1 cellular context compared by ENCODE assay signal in the genomic region with DNA sequence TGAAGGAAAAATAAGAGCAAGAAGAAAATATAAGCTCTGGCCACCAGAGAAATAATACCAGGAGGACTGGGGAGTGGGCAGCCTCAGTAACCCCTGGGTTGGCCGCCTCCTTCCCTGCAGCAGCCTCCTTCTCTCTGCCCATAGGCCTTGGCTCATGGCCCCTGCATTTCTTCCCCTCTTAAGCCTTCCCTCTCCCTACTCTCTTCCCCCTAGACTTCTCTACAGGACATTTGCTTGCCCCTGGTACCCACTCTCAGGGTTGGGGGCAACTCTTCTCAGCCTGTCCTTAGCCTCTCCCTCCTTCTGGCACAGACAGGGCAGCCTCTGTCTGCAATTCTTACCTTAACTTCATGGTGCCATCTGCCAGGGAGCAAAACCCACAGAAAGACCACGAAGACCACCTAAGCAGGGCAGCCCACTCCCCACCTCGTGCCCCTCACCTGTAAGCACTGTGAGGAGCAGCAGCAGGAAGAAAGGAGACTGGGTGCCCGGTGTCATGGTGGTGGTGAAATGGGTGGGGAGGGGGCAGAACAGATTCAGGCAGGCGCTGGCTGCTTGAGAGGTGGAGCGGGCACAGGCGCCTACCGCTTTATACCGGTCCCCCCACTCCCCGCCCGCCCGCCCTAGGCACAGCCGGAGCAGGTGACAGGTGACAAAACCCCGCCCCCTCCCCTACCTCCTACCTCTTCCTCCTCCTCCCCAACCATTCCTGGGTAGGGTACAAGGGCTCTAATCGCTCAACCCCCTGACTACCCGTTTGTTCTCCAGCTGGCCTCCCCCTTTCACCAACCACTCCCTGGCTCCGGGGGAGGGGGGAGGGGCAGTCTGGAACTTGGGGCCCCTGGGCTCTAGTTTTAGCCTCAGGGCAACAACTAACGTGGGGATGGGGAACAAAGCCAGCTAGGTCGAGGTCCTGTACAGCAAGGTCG.
A peak's percentile ranks its signal among the peaks of the same experiment; 100 is the strongest.
TF ChIP-seq lines count a peak whose summit lies in the region.

No MANE protein-coding gene starts in this region.

TF ChIP-seq in K562, 482 proteins besides CTCF, POLR2A, EP300 and RAD21 (continued from another document and continues in another):
- TF ChIP-seq PRMT5 (CRISPR knock-in tag; IDR thresholded peaks at IDR 0.05) (no peak), NFXL1 (CRISPR knock-in tag; IDR thresholded peaks at IDR 0.05) (no peak), ZBED1 (IDR thresholded peaks at IDR 0.05) (no peak), HCFC1 (IDR thresholded peaks at IDR 0.05; ENCODE audit: low read depth, low read length) (no peak; the same call in 1 of the 2 replicates), DACH1 (IDR thresholded peaks at IDR 0.05; ENCODE audit: partially characterized antibody) (peak; percentile 25), SMARCA5 (IDR thresholded peaks at IDR 0.05) (no peak), SMC3 (conservative IDR thresholded peaks at IDR 0.05; ENCODE audit: insufficient read depth, low read depth, low read length) (no peak), E2F3 (CRISPR knock-in tag; IDR thresholded peaks at IDR 0.05) (no peak), NCOA6 (IDR thresholded peaks at IDR 0.05) (no peak), MAZ (CRISPR knock-in tag; conservative IDR thresholded peaks at IDR 0.05 in 1 of 2, IDR thresholded peaks at IDR 0.05 in 1 of 2) (no peak), ZNF217 (CRISPR knock-in tag; IDR thresholded peaks at IDR 0.05) (no peak), LEF1 (IDR thresholded peaks at IDR 0.05) (no peak), SAP30 (IDR thresholded peaks at IDR 0.05; ENCODE audit: borderline replicate concordance, insufficient read depth, low read depth, low read length, poor library complexity, severe bottlenecking) (no peak), HDGF (IDR thresholded peaks at IDR 0.05) (0 out of 2 replicates have a peak, but pooled peaks have one; percentile 31), ZNF699 (CRISPR knock-in tag; IDR thresholded peaks at IDR 0.05; ENCODE audit: insufficient replicate concordance) (no peak), ZNF316 (IDR thresholded peaks at IDR 0.05) (no peak), ZNF766 (CRISPR knock-in tag; conservative IDR thresholded peaks at IDR 0.05) (peak; percentile 66; the same call in 1 of the 2 replicates), ILF3 (IDR thresholded peaks at IDR 0.05; ENCODE audit: borderline replicate concordance) (no peak), HLTF (IDR thresholded peaks at IDR 0.05) (no peak), MCM3 (IDR thresholded peaks at IDR 0.05) (no peak), ZNF263 (CRISPR knock-in tag; IDR thresholded peaks at IDR 0.05; ENCODE audit: borderline replicate concordance) (no peak), ZNF79 (CRISPR knock-in tag; IDR thresholded peaks at IDR 0.05; ENCODE audit: low read depth) (no peak), SMARCC2 (IDR thresholded peaks at IDR 0.05; ENCODE audit: low read depth) (no peak), TSC22D4 (tag; IDR thresholded peaks at IDR 0.05) (no peak), KDM4B (IDR thresholded peaks at IDR 0.05; ENCODE audit: borderline replicate concordance in 2 of 2, low read depth in 1 of 2) (0 out of 4 replicates have a peak, but pooled peaks of 1 of the 2 experiments have one; percentile 41)
- TF ChIP-seq, protein P1, sequence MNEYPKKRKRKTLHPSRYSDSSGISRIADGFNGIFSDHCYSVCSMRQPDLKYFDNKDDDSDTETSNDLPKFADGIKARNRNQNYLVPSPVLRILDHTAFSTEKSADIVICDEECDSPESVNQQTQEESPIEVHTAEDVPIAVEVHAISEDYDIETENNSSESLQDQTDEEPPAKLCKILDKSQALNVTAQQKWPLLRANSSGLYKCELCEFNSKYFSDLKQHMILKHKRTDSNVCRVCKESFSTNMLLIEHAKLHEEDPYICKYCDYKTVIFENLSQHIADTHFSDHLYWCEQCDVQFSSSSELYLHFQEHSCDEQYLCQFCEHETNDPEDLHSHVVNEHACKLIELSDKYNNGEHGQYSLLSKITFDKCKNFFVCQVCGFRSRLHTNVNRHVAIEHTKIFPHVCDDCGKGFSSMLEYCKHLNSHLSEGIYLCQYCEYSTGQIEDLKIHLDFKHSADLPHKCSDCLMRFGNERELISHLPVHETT (CRISPR knock-in tag; conservative IDR thresholded peaks at IDR 0.05 in 1 of 2, IDR thresholded peaks at IDR 0.05 in 1 of 2), result 0 out of 4 replicates have a peak, but pooled peaks of 1 of the 2 experiments have one; percentile 21
- TF ChIP-seq, protein P2, sequence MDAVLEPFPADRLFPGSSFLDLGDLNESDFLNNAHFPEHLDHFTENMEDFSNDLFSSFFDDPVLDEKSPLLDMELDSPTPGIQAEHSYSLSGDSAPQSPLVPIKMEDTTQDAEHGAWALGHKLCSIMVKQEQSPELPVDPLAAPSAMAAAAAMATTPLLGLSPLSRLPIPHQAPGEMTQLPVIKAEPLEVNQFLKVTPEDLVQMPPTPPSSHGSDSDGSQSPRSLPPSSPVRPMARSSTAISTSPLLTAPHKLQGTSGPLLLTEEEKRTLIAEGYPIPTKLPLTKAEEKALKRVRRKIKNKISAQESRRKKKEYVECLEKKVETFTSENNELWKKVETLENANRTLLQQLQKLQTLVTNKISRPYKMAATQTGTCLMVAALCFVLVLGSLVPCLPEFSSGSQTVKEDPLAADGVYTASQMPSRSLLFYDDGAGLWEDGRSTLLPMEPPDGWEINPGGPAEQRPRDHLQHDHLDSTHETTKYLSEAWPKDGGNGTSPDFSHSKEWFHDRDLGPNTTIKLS (IDR thresholded peaks at IDR 0.05; ENCODE audit: borderline replicate concordance, low read depth), result peak; percentile 51; the same call in 1 of the 2 replicates
- TF ChIP-seq, protein P3, sequence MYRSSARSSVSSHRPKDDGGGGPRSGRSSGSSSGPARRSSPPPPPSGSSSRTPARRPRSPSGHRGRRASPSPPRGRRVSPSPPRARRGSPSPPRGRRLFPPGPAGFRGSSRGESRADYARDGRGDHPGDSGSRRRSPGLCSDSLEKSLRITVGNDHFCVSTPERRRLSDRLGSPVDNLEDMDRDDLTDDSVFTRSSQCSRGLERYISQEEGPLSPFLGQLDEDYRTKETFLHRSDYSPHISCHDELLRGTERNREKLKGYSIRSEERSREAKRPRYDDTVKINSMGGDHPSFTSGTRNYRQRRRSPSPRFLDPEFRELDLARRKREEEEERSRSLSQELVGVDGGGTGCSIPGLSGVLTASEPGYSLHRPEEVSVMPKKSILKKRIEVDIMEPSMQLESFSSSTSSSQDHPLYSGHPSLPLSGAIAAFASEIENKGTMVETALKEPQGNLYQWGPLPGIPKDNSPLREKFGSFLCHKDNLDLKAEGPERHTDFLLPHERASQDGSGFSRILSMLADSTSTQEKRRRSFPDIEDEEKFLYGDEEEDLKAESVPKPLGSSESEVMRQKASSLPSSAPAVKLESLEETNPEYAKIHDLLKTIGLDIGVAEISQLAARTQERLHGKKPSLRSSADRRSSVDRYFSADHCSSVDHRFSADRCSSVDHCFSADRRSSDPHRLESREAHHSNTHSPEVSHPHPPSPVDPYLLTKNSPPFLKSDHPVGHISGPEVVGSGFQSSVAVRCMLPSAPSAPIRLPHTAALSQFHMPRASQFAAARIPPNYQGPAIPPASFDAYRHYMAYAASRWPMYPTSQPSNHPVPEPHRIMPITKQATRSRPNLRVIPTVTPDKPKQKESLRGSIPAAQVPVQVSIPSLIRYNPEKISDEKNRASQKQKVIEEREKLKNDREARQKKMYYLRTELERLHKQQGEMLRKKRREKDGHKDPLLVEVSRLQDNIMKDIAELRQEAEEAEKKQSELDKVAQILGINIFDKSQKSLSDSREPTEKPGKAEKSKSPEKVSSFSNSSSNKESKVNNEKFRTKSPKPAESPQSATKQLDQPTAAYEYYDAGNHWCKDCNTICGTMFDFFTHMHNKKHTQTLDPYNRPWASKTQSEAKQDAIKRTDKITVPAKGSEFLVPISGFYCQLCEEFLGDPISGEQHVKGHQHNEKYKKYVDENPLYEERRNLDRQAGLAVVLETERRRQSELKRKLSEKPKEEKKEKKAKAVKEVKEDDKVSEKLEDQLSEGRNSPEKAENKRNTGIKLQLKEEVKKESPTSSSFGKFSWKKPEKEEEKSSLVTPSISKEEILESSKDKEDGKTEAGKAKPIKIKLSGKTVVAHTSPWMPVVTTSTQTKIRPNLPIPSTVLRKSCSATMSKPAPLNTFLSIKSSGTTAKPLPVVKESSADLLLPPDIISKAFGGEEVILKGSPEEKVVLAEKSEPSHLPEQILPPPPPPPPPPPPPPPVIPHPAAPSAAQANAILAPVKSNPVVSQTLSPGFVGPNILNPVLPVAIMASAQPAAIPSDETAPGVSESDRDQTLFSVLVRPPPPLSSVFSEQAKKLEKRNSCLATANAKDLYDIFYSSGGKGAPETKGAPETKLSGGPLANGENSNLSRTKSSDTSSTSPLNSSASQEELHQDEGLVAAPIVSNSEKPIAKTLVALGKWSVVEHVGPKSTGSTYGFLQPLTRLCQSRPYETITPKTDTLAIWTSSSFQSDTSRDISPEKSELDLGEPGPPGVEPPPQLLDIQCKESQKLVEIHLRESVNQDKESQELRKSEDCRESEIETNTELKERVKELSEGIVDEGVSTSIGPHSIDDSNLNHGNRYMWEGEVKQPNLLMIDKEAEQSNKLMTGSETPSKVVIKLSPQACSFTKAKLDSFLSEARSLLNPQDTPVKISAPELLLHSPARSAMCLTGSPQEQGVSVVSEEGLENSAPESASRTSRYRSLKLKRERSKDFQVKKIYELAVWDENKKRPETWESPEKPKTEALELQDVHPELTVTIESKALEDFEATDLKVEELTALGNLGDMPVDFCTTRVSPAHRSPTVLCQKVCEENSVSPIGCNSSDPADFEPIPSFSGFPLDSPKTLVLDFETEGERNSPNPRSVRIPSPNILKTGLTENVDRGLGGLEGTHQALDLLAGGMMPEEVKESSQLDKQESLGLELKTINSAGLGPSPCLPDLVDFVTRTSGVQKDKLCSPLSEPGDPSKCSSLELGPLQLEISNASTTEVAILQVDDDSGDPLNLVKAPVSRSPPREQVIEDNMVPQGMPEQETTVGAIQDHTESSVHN (IDR thresholded peaks at IDR 0.05; ENCODE audit: borderline replicate concordance in 1 of 2, low read depth in 1 of 2), result no peak
- TF ChIP-seq, protein P4, sequence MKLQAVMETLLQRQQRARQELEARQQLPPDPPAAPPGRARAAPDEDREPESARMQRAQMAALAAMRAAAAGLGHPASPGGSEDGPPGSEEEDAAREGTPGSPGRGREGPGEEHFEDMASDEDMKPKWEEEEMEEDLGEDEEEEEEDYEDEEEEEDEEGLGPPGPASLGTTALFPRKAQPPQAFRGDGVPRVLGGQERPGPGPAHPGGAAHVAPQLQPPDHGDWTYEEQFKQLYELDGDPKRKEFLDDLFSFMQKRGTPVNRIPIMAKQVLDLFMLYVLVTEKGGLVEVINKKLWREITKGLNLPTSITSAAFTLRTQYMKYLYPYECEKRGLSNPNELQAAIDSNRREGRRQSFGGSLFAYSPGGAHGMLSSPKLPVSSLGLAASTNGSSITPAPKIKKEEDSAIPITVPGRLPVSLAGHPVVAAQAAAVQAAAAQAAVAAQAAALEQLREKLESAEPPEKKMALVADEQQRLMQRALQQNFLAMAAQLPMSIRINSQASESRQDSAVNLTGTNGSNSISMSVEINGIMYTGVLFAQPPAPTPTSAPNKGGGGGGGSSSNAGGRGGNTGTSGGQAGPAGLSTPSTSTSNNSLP (IDR thresholded peaks at IDR 0.05; ENCODE audit: borderline replicate concordance, low read depth, low read length), result no peak
- TF ChIP-seq, protein P5, sequence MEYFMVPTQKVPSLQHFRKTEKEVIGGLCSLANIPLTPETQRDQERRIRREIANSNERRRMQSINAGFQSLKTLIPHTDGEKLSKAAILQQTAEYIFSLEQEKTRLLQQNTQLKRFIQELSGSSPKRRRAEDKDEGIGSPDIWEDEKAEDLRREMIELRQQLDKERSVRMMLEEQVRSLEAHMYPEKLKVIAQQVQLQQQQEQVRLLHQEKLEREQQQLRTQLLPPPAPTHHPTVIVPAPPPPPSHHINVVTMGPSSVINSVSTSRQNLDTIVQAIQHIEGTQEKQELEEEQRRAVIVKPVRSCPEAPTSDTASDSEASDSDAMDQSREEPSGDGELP (CRISPR knock-in tag; IDR thresholded peaks at IDR 0.05; ENCODE audit: borderline replicate concordance), result 0 out of 2 replicates have a peak, but pooled peaks have one; percentile 43
- TF ChIP-seq, protein P6, sequence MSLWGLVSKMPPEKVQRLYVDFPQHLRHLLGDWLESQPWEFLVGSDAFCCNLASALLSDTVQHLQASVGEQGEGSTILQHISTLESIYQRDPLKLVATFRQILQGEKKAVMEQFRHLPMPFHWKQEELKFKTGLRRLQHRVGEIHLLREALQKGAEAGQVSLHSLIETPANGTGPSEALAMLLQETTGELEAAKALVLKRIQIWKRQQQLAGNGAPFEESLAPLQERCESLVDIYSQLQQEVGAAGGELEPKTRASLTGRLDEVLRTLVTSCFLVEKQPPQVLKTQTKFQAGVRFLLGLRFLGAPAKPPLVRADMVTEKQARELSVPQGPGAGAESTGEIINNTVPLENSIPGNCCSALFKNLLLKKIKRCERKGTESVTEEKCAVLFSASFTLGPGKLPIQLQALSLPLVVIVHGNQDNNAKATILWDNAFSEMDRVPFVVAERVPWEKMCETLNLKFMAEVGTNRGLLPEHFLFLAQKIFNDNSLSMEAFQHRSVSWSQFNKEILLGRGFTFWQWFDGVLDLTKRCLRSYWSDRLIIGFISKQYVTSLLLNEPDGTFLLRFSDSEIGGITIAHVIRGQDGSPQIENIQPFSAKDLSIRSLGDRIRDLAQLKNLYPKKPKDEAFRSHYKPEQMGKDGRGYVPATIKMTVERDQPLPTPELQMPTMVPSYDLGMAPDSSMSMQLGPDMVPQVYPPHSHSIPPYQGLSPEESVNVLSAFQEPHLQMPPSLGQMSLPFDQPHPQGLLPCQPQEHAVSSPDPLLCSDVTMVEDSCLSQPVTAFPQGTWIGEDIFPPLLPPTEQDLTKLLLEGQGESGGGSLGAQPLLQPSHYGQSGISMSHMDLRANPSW (CRISPR knock-in tag; IDR thresholded peaks at IDR 0.05), result no peak
- TF ChIP-seq, protein P7, sequence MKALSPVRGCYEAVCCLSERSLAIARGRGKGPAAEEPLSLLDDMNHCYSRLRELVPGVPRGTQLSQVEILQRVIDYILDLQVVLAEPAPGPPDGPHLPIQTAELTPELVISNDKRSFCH (CRISPR knock-in tag; IDR thresholded peaks at IDR 0.05), result no peak
- TF ChIP-seq, protein P7 (tag; IDR thresholded peaks at IDR 0.05), result no peak
- TF ChIP-seq, protein P8, sequence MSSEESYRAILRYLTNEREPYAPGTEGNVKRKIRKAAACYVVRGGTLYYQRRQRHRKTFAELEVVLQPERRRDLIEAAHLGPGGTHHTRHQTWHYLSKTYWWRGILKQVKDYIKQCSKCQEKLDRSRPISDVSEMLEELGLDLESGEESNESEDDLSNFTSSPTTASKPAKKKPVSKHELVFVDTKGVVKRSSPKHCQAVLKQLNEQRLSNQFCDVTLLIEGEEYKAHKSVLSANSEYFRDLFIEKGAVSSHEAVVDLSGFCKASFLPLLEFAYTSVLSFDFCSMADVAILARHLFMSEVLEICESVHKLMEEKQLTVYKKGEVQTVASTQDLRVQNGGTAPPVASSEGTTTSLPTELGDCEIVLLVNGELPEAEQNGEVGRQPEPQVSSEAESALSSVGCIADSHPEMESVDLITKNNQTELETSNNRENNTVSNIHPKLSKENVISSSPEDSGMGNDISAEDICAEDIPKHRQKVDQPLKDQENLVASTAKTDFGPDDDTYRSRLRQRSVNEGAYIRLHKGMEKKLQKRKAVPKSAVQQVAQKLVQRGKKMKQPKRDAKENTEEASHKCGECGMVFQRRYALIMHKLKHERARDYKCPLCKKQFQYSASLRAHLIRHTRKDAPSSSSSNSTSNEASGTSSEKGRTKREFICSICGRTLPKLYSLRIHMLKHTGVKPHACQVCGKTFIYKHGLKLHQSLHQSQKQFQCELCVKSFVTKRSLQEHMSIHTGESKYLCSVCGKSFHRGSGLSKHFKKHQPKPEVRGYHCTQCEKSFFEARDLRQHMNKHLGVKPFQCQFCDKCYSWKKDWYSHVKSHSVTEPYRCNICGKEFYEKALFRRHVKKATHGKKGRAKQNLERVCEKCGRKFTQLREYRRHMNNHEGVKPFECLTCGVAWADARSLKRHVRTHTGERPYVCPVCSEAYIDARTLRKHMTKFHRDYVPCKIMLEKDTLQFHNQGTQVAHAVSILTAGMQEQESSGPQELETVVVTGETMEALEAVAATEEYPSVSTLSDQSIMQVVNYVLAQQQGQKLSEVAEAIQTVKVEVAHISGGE (CRISPR knock-in tag; IDR thresholded peaks at IDR 0.05), result peak in 1 of 3 experiments; percentile 40; a peak in 1 of 6 replicates
